Comparison of ENCODE assay signal across 21 cellular contexts in the genomic region with DNA sequence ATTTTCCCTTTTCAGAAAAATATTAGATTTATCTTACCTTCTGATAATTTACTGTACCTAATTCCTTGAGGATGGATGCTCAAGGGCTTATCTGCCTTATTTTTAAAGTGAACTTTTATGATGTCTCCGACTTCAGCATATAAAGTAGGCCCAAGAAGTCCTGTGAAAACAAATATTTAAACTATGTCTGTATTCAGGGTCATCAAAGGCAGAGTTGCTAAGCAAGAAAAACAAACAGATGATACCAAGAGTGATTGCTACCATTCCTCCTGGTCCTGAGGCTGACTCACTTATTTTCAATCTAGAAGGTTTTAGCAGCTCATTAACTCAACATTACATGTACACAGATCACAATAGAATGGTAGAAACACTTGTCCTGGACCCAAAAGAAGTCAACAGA. TPM values are rescaled to one million over a fixed set of nuclear protein-coding genes. Genes with fewer than 3 reads are reported as not detected.
DNase-seq lines count a peak whose midpoint lies in the region; ATAC-seq and TF ChIP-seq lines count a peak whose summit lies in the region.
"Had no signal": no experiment of that assay in that cellular context is flagged by ENCODE, and none has a peak within 500 bp of the region (broad histone marks: within the 10 kb centered on the region; RNA-seq: fewer than 3 reads in every experiment).

No MANE protein-coding gene starts in this region.

- no peak overlapping the region for H3K4me3 ChIP-seq in SK-N-SH (ENCODE audit: low read depth in 2 of 2, low read length in 1 of 2)
- H3K4me3 ChIP-seq in hepatocyte = no peak overlapping the region
- H3K4me3 ChIP-seq in prostate gland = no peak overlapping the region
- H3K4me3 ChIP-seq: coronary artery, esophagus muscularis mucosa, lower lobe of right lung, thyroid gland had no signal

- H3K4me1 Mint-ChIP-seq in T-helper 17 cell = peaks cover 19% of the 10 kb centered on the region
- H3K4me1 Mint-ChIP-seq: nephron progenitor cell had no signal

- TF ChIP-seq RAD21 in SK-N-SH (IDR thresholded peaks at IDR 0.05; ENCODE audit: low read length) = no peak

- H3K4me2 ChIP-seq in SK-N-SH (no peak overlapping the region), hepatocyte (no peak overlapping the region)

- H3K9me3 ChIP-seq in SK-N-SH (no peaks in the 10 kb centered on the region), T-helper 17 cell (ENCODE audit: control insufficient read depth, low read length, poor library complexity, severe bottlenecking) (no peaks in the 10 kb centered on the region), hepatocyte (ENCODE audit: low read depth) (no peaks in the 10 kb centered on the region), prostate gland (no peaks in the 10 kb centered on the region)
- H3K9me3 ChIP-seq: esophagus muscularis mucosa, lower lobe of right lung, thyroid gland had no signal

- H3K4me1 ChIP-seq in SK-N-SH (ENCODE audit: control insufficient read depth in 1 of 2, insufficient read depth in 2 of 2, low read depth in 1 of 2, low read length in 1 of 2) (no peaks in the 10 kb centered on the region), hepatocyte (ENCODE audit: insufficient read depth) (peaks cover 10% of the 10 kb centered on the region), prostate gland (replicated peaks) (no peaks in the 10 kb centered on the region)
- H3K4me1 ChIP-seq: lower lobe of right lung, thyroid gland had no signal

- ATAC-seq in SK-N-SH treated with all-trans-retinoic acid at 6 μM for 48 hours (peak; percentile 47; the same call in 2 of the 3 replicates), T-helper 17 cell (peak; percentile 84), GM21619 (IDR thresholded peaks at IDR 0.05; ENCODE audit: unreplicated experiment) (no peak)
- ATAC-seq: activated T-cell treated with anti-CD3 and anti-CD28 coated beads, Interleukin-2, amount 50 U/mL, for 4 hours; lower lobe of right lung had no signal

- TF ChIP-seq CTCF in SK-N-SH (IDR thresholded peaks at IDR 0.05) (no peak), hepatocyte (IDR thresholded peaks at IDR 0.05; ENCODE audit: poor library complexity) (no peak), prostate gland (IDR thresholded peaks at IDR 0.05) (no peak)

- H2AFZ ChIP-seq in SK-N-SH (ENCODE audit: low read depth) (no peak overlapping the region), hepatocyte (no peak overlapping the region)

- no peak for TF ChIP-seq EP300 in SK-N-SH (IDR thresholded peaks at IDR 0.05; ENCODE audit: borderline replicate concordance in 1 of 2, low read depth in 1 of 2, low read length in 1 of 2)

- intact Hi-C loops in prostate gland (cut with DNase I) = no loop called here

- DNase-seq in SK-N-SH (no peak), T-helper 17 cell (no peak), hepatocyte (ENCODE audit: low spot score) (peak; percentile 65), prostate gland (ENCODE audit: low spot score) (peak; percentile 11), NCI-H2029 treated with DMSO at 0.1 percent for 48 hours (lab: John Stamatoyannopoulos, UW) (no peak), OCI-M1 (lab: John Stamatoyannopoulos, UW) (no peak)
- DNase-seq: ACHN; activated CD4-positive, alpha-beta T cell treated with anti-CD3 and anti-CD28 coated beads, Interleukin-2, amount 50 U/mL, for 1 hour; activated T-cell treated with anti-CD3 and anti-CD28 coated beads, Interleukin-2, amount 50 U/mL, for 4 hours; lower lobe of right lung; NCI-H2107; nephron progenitor cell; right cardiac atrium; RPMI8226; stimulated activated CD4-positive, alpha-beta T cell treated with anti-CD3 and anti-CD28 coated beads, Interleukin-4, amount 100 ng/mL, for 24 hours; thyroid gland had no signal

- no peak overlapping the region for H3K9ac ChIP-seq in SK-N-SH

- peaks cover 9% of the 10 kb centered on the region for H3K36me3 Mint-ChIP-seq in T-helper 17 cell (ENCODE audit: low read depth)

- no peaks in the 10 kb centered on the region for H3K79me2 ChIP-seq in SK-N-SH (ENCODE audit: insufficient read depth)
- H3K79me2 ChIP-seq in hepatocyte = no peaks in the 10 kb centered on the region

- H3K36me3 ChIP-seq in SK-N-SH (replicated peaks in 1 of 2; ENCODE audit: control insufficient read depth in 1 of 2, insufficient read depth in 2 of 2, low read length in 1 of 2) (no peaks in the 10 kb centered on the region), hepatocyte (replicated peaks; ENCODE audit: insufficient read depth, low read depth) (no peaks in the 10 kb centered on the region), prostate gland (no peaks in the 10 kb centered on the region)
- H3K36me3 ChIP-seq: esophagus muscularis mucosa, lower lobe of right lung, thyroid gland had no signal

- POLR2A ChIA-PET in SK-N-SH (lab: Yijun Ruan, JAX) = no interaction called here

- no peaks in the 10 kb centered on the region for H3F3A ChIP-seq in SK-N-SH (replicated peaks; ENCODE audit: insufficient read depth)

- no peaks in the 10 kb centered on the region for H3K27me3 Mint-ChIP-seq in T-helper 17 cell

- H3K4me3 Mint-ChIP-seq in T-helper 17 cell = peak overlapping the region; percentile 13
- H3K4me3 Mint-ChIP-seq: activated T-cell treated with anti-CD3 and anti-CD28 coated beads, Interleukin-2, amount 50 U/mL, for 4 hours; nephron progenitor cell; T-helper 1 cell treated with Interleukin-12 subunit alpha and Interleukin-12 subunit beta and Interleukin-4 antibody, amounts not matched to agents 30 μg/mL and 1 μg/mL, for 36 hours had no signal

- H4K20me1 ChIP-seq in SK-N-SH (ENCODE audit: insufficient read depth) = no peaks in the 10 kb centered on the region
- no peaks in the 10 kb centered on the region for H4K20me1 ChIP-seq in hepatocyte (ENCODE audit: insufficient read depth, poor library complexity, severe bottlenecking)

- peaks cover 19% of the 10 kb centered on the region; the same call in 1 of the 2 replicates for H3K27me3 ChIP-seq in SK-N-SH (ENCODE audit: insufficient read depth)
- H3K27me3 ChIP-seq in hepatocyte = no peaks in the 10 kb centered on the region
- H3K27me3 ChIP-seq in prostate gland (replicated peaks; ENCODE audit: insufficient read depth) = no peaks in the 10 kb centered on the region
- H3K27me3 ChIP-seq: esophagus muscularis mucosa, thyroid gland had no signal

- H3K9me2 ChIP-seq in SK-N-SH (no peaks in the 10 kb centered on the region), hepatocyte (replicated peaks; ENCODE audit: insufficient read depth) (no peaks in the 10 kb centered on the region)

- peak overlapping the region; percentile 92 for H3K27ac Mint-ChIP-seq in T-helper 17 cell
- H3K27ac Mint-ChIP-seq: nephron progenitor cell; T-helper 1 cell treated with Interleukin-12 subunit alpha and Interleukin-12 subunit beta and Interleukin-4 antibody, amounts not matched to agents 30 μg/mL and 1 μg/mL, for 36 hours had no signal

- CTCF ChIA-PET in SK-N-SH (lab: Yijun Ruan, JAX) = no interaction called here

- TF ChIP-seq POLR2A in prostate gland (IDR thresholded peaks at IDR 0.05) = no peak

- 2% methylated on average over 1 of the region's 1 CpG for WGBS in SK-N-SH (ENCODE audit: low lambda C conversion rate)
- 3% methylated on average over 1 of the region's 1 CpG for WGBS in hepatocyte (ENCODE audit: low lambda C conversion rate, missing lambda C conversion rate)
- 16% methylated on average over 1 of the region's 1 CpG for WGBS in prostate gland

- H3K27ac ChIP-seq in SK-N-SH (ENCODE audit: low read depth in 2 of 2, low read length in 1 of 2) (no peak overlapping the region), hepatocyte (peak overlapping the region; percentile 30), prostate gland (no peak overlapping the region)
- H3K27ac ChIP-seq: coronary artery, esophagus muscularis mucosa, lower lobe of right lung, thyroid gland had no signal

TF ChIP-seq in SK-N-SH treated with all-trans-retinoic acid at 6 μM for 48 hours, 23 proteins besides CTCF, POLR2A, EP300 and RAD21 (continues in another document):
- TF ChIP-seq CREB5 (CRISPR knock-in tag; IDR thresholded peaks at IDR 0.05; ENCODE audit: low read depth) (no peak), PPARA (CRISPR knock-in tag; IDR thresholded peaks at IDR 0.05; ENCODE audit: borderline replicate concordance) (no peak), CSDC2 (CRISPR knock-in tag; IDR thresholded peaks at IDR 0.05) (no peak)

TF ChIP-seq in SK-N-SH, 30 proteins besides CTCF, POLR2A, EP300 and RAD21:
- TF ChIP-seq FOXM1 (IDR thresholded peaks at IDR 0.05; ENCODE audit: low read depth) = no peak
- no peak for TF ChIP-seq USF1 (IDR thresholded peaks at IDR 0.05; ENCODE audit: borderline replicate concordance, low read depth)

RNA-seq across cellular contexts. Expression of gene F5, which starts 14.1 kb away (rescaled TPM):
- polyA plus RNA-seq in SK-N-SH (2012; rRNA removed) = under 0.01 TPM in 1 of 2 replicates, not detected in the other
- 0.01 TPM in 2 replicates for polyA plus RNA-seq in SK-N-SH (2012; cell fraction: cytosol; rRNA removed)
- polyA plus RNA-seq in SK-N-SH (2012; cell fraction: nucleus; rRNA removed) = 0.01 and 0.02 TPM in 2 replicates
- total RNA-seq in T-helper 17 cell = 10 to 100 TPM; 24.3 to 33.0 TPM
- 24.0 and 34.2 TPM in 2 replicates for total RNA-seq in hepatocyte
- polyA plus RNA-seq in hepatocyte = 20.4 and 21.5 TPM in 2 replicates
- 1 to 10 TPM; 1.1 to 8.4 TPM for total RNA-seq in prostate gland

RNA-seq across cellular contexts. Expression of gene SELP, which starts 57.7 kb away (rescaled TPM):
- not detected in 2 replicates for polyA plus RNA-seq in SK-N-SH (2012; rRNA removed)
- polyA plus RNA-seq in SK-N-SH (2012; cell fraction: cytosol; rRNA removed) = not detected in 2 replicates
- polyA plus RNA-seq in SK-N-SH (2012; cell fraction: nucleus; rRNA removed) = not detected in 2 replicates
- 10 to 100 TPM in 1 of 2 donors, 1 to 10 TPM in 1; 2.3 to 35.4 TPM for total RNA-seq in T-helper 17 cell
- 0.24 and 0.27 TPM in 2 replicates for total RNA-seq in hepatocyte
- 0.34 TPM in 1 of 2 replicates, not detected in the other for polyA plus RNA-seq in hepatocyte
- 10 to 100 TPM in 1 of 2 donors, 1 to 10 TPM in 1; 9.1 to 10.8 TPM for total RNA-seq in prostate gland

Comparison
In these comparisons a context has a peak if more than half of its experiments do, and no peak if none do; other contexts are left out.
1. DNase-seq: peak in hepatocyte (single experiment) and prostate gland (single experiment); none in SK-N-SH (single experiment), T-helper 17 cell (0 of 3), NCI-H2029 treated with DMSO at 0.1 percent for 48 hours (single experiment) and OCI-M1 (single experiment).